In genomic region chr20:30579824-30580438, GRCh38 we compare ENCODE assay signal across 1 cellular context.
TF ChIP-seq lines count a peak whose summit lies in the region.
"Not testable (repeated sequence)": the region's sequence is repeated elsewhere in the genome, so short reads cannot be mapped to it uniquely, and the experiment has no call there.

No MANE protein-coding gene starts in this region.

TF ChIP-seq in K562, 482 proteins besides CTCF, POLR2A, EP300 and RAD21 (continued from another document):
- TF ChIP-seq AFF1 (IDR thresholded peaks at IDR 0.05; ENCODE audit: low read depth in 1 of 2, partially characterized antibody in 2 of 2) (peak in 1 of 2 experiments; percentile 92), MEIS2 (IDR thresholded peaks at IDR 0.05; ENCODE audit: partially characterized antibody) (peak; percentile 27), RBFOX2 (IDR thresholded peaks at IDR 0.05; ENCODE audit: low read depth, low read length) (peak; percentile 46), ZBTB11 (CRISPR knock-in tag; IDR thresholded peaks at IDR 0.05) (peak in 1 of 3 experiments; percentile 62; a peak in 2 of 6 replicates), ATF1 (tag; IDR thresholded peaks at IDR 0.05) (peak; percentile 30; the same call in 1 of the 2 replicates), ESRRA (IDR thresholded peaks at IDR 0.05; ENCODE audit: borderline replicate concordance, low read depth) (peak; percentile 52; the same call in 1 of the 2 replicates), CXXC5 (CRISPR knock-in tag; IDR thresholded peaks at IDR 0.05) (peak; percentile 52; the same call in 1 of the 2 replicates), SIX5 (IDR thresholded peaks at IDR 0.05; ENCODE audit: borderline replicate concordance in 1 of 2, insufficient read depth in 1 of 2, low read depth in 1 of 2, low read length in 2 of 2) (peak; percentile 57 to 60), ELF1 (tag; IDR thresholded peaks at IDR 0.05) (peak; percentile 85), HCFC1 (IDR thresholded peaks at IDR 0.05; ENCODE audit: low read depth, low read length) (peak; percentile 84), NR2C2 (tag; IDR thresholded peaks at IDR 0.05) (peak; percentile 78), GABPA (tag; conservative IDR thresholded peaks at IDR 0.05; ENCODE audit: low read depth) (peak; percentile 92), SUPT5H (IDR thresholded peaks at IDR 0.05) (0 out of 2 replicates have a peak, but pooled peaks have one; percentile 42), NRF1 (conservative IDR thresholded peaks at IDR 0.05 in 1 of 2, IDR thresholded peaks at IDR 0.05 in 1 of 2) (peak; percentile 86 to 88), PHF20 (IDR thresholded peaks at IDR 0.05; ENCODE audit: partially characterized antibody) (peak; percentile 69), SPI1 (IDR thresholded peaks at IDR 0.05; ENCODE audit: borderline replicate concordance, low read depth, low read length) (peak; percentile 75), MYC (IDR thresholded peaks at IDR 0.05; ENCODE audit: low read depth, low read length) (0 out of 2 replicates have a peak, but pooled peaks have one; percentile 23), ZBTB9 (CRISPR knock-in tag; IDR thresholded peaks at IDR 0.05) (0 out of 2 replicates have a peak, but pooled peaks have one; percentile 24), MAZ (CRISPR knock-in tag; conservative IDR thresholded peaks at IDR 0.05 in 1 of 2, IDR thresholded peaks at IDR 0.05 in 1 of 2) (0 out of 4 replicates have a peak, but pooled peaks of 1 of the 2 experiments have one; percentile 26), NR2C1 (tag; IDR thresholded peaks at IDR 0.05) (peak; percentile 67), POLR2G (IDR thresholded peaks at IDR 0.05; ENCODE audit: low read depth, low read length) (0 out of 2 replicates have a peak, but pooled peaks have one; percentile 36), ZFX (CRISPR knock-in tag; IDR thresholded peaks at IDR 0.05) (peak; percentile 80), L3MBTL2 (IDR thresholded peaks at IDR 0.05) (peak; percentile 32; the same call in 1 of the 2 replicates)
- TF ChIP-seq ATF1 (CRISPR knock-in tag; IDR thresholded peaks at IDR 0.05); NR2C2 (CRISPR knock-in tag; IDR thresholded peaks at IDR 0.05); MYC (CRISPR knock-in tag; IDR thresholded peaks at IDR 0.05; ENCODE audit: borderline replicate concordance, low read depth); NR2C1 (IDR thresholded peaks at IDR 0.05): not testable (repeated sequence)
- TF ChIP-seq, protein P1, sequence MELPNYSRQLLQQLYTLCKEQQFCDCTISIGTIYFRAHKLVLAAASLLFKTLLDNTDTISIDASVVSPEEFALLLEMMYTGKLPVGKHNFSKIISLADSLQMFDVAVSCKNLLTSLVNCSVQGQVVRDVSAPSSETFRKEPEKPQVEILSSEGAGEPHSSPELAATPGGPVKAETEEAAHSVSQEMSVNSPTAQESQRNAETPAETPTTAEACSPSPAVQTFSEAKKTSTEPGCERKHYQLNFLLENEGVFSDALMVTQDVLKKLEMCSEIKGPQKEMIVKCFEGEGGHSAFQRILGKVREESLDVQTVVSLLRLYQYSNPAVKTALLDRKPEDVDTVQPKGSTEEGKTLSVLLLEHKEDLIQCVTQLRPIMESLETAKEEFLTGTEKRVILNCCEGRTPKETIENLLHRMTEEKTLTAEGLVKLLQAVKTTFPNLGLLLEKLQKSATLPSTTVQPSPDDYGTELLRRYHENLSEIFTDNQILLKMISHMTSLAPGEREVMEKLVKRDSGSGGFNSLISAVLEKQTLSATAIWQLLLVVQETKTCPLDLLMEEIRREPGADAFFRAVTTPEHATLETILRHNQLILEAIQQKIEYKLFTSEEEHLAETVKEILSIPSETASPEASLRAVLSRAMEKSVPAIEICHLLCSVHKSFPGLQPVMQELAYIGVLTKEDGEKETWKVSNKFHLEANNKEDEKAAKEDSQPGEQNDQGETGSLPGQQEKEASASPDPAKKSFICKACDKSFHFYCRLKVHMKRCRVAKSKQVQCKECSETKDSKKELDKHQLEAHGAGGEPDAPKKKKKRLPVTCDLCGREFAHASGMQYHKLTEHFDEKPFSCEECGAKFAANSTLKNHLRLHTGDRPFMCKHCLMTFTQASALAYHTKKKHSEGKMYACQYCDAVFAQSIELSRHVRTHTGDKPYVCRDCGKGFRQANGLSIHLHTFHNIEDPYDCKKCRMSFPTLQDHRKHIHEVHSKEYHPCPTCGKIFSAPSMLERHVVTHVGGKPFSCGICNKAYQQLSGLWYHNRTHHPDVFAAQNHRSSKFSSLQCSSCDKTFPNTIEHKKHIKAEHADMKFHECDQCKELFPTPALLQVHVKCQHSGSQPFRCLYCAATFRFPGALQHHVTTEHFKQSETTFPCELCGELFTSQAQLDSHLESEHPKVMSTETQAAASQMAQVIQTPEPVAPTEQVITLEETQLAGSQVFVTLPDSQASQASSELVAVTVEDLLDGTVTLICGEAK (IDR thresholded peaks at IDR 0.05) = peak; percentile 91
- TF ChIP-seq, protein P1 (CRISPR knock-in tag; IDR thresholded peaks at IDR 0.05) = not testable (repeated sequence)
